In genomic region chr3:182603501-182603900, GRCh38 we compare ENCODE assay signal across 26 cellular contexts.
"Had no signal": no experiment of that assay in that cellular context is flagged by ENCODE, and none has a peak within 500 bp of the region (broad histone marks: within the 10 kb centered on the region; RNA-seq: fewer than 3 reads in every experiment).

No MANE protein-coding gene starts in this region.

- H3K4me3 ChIP-seq: colonic mucosa, esophagus muscularis mucosa, lung, pancreas, right lobe of liver, suprapubic skin, transverse colon, upper lobe of right lung, uterus had no signal

- H3K27me3 Mint-ChIP-seq: memory B cell; stimulated activated naive CD8-positive, alpha-beta T cell treated with anti-CD3 and anti-CD28 coated beads, Interleukin-15, amount 100 ng/mL, for 72 hours had no signal

- H3K4me1 Mint-ChIP-seq: immature natural killer cell; memory B cell; natural killer cell; stimulated activated naive CD8-positive, alpha-beta T cell treated with anti-CD3 and anti-CD28 coated beads, Interleukin-15, amount 100 ng/mL, for 72 hours had no signal

- H3K27ac ChIP-seq: colonic mucosa, esophagus muscularis mucosa, neutrophil, pancreas, right lobe of liver, suprapubic skin, transverse colon, upper lobe of right lung, uterus had no signal

- H3K27ac Mint-ChIP-seq: immature natural killer cell; memory B cell; natural killer cell; progenitor cell of endocrine pancreas; stimulated activated naive CD8-positive, alpha-beta T cell treated with anti-CD3 and anti-CD28 coated beads, Interleukin-15, amount 100 ng/mL, for 72 hours had no signal

- H3K27me3 ChIP-seq: colonic mucosa, esophagus muscularis mucosa, neutrophil, pancreas, right lobe of liver, suprapubic skin, transverse colon, upper lobe of right lung, uterus had no signal

- H3K9me3 ChIP-seq: colonic mucosa, esophagus muscularis mucosa, neutrophil, pancreas, right lobe of liver, suprapubic skin, transverse colon, upper lobe of right lung, uterus had no signal

- H3K4me1 ChIP-seq: esophagus muscularis mucosa, suprapubic skin, upper lobe of right lung, uterus had no signal

- H3K9me3 Mint-ChIP-seq: memory B cell; natural killer cell; stimulated activated naive CD8-positive, alpha-beta T cell treated with anti-CD3 and anti-CD28 coated beads, Interleukin-15, amount 100 ng/mL, for 72 hours had no signal

- ATAC-seq: left lobe of liver; natural killer cell; pancreas; right lobe of liver; stimulated activated naive CD8-positive, alpha-beta T cell treated with anti-CD3 and anti-CD28 coated beads, Interleukin-15, amount 100 ng/mL, for 72 hours; upper lobe of right lung had no signal

- H3K36me3 Mint-ChIP-seq: immature natural killer cell, memory B cell, natural killer cell had no signal

- H3K36me3 ChIP-seq: colonic mucosa, esophagus muscularis mucosa, neutrophil, pancreas, right lobe of liver, suprapubic skin, transverse colon, upper lobe of right lung, uterus had no signal

- DNase-seq: colonic mucosa; dermis blood vessel endothelial cell; effector memory CD4-positive, alpha-beta T cell; hypothalamus; immature natural killer cell; islet precursor cell; natural killer cell; pancreas; right lobe of liver; small intestine; stimulated activated CD4-positive, alpha-beta T cell treated with anti-CD3 and anti-CD28 coated beads, Interleukin-15, amount 100 ng/mL, for 24 hours; stimulated activated CD4-positive, alpha-beta T cell treated with anti-CD3 and anti-CD28 coated beads, Interleukin-2, amount 100 ng/mL, for 48 hours; stimulated activated naive CD4-positive, alpha-beta T cell; stimulated activated naive CD8-positive, alpha-beta T cell treated with anti-CD3 and anti-CD28 coated beads, Interleukin-15, amount 100 ng/mL, for 72 hours; transverse colon; upper lobe of right lung; uterus had no signal

- FAIRE-seq: endothelial cell of umbilical vein, frontal cortex, pancreas, small intestine had no signal

- H3K4me3 Mint-ChIP-seq: immature natural killer cell; memory B cell; natural killer cell; stimulated activated naive CD8-positive, alpha-beta T cell treated with anti-CD3 and anti-CD28 coated beads, Interleukin-15, amount 100 ng/mL, for 72 hours had no signal
